15 cellular contexts compared by ENCODE assay signal in the genomic region with DNA sequence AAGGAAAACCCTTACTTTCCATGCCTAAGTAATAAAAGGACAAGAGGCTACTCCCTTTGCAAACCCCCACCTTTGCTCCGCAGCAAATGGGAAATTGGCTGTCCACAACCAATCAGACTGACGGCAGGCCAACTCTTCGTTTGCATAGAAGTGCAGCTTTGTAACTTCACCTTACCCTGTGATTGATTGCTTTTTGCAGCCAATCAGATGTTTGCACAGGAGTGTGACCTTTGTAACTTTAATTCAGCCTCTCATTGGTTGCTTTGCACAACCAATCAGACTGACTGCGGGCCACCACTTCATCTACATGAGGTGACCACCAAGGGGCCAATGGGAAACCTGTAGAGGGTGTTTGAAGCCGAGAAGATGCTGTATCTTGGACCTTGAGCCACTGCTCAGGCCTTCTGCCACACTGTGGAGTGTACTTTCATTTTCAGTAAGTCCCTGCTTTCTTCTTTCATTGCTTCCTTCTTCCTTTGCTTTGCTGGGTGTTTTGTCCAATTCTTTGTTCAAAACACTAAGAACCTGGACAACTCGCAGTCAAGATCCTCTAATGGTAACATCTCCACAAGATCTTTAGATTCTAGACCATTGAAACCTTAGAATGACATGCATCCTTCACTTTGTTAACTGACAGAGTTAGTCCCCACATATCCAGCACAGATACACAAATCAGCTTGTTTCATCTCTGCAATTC. TPM values are rescaled to one million over a fixed set of nuclear protein-coding genes. Genes with fewer than 3 reads are reported as not detected.
DNase-seq lines count a peak whose midpoint lies in the region; ATAC-seq and TF ChIP-seq lines count a peak whose summit lies in the region.
"Had no signal": no experiment of that assay in that cellular context is flagged by ENCODE, and none has a peak within 500 bp of the region (broad histone marks: within the 10 kb centered on the region; RNA-seq: fewer than 3 reads in every experiment).

No MANE protein-coding gene starts in this region.

- H2BK15ac ChIP-seq in mesenchymal stem cell (ENCODE audit: low read depth, poor library complexity, severe bottlenecking) = no peak overlapping the region

- H3K4me3 ChIP-seq in DND-41 (ENCODE audit: low read depth in 1 of 2, low read length in 2 of 2) (no peak overlapping the region), mesenchymal stem cell (ENCODE audit: insufficient read depth in 1 of 2, low read depth in 1 of 2, low read length in 2 of 2) (no peak overlapping the region)
- H3K4me3 ChIP-seq in Jurkat, Clone E6-1 (ENCODE audit: low read length) = no peak overlapping the region
- H3K4me3 ChIP-seq: BLaER1 treated with 17β-estradiol and CSF1 and Interleukin-3, amounts not matched to agents 10 nM and 100 nM; right atrium auricular region had no signal

- 93% methylated on average over 6 of the region's 6 CpGs for WGBS in mesenchymal stem cell

- intact Hi-C loops in posterior vena cava (cut with DNase I) = no loop called here

- H4K20me1 ChIP-seq in DND-41 (ENCODE audit: insufficient read depth, low read length) = no peaks in the 10 kb centered on the region
- H4K20me1 ChIP-seq: BLaER1 treated with 17β-estradiol and CSF1 and Interleukin-3, amounts not matched to agents 10 nM and 100 nM had no signal

- H2BK120ac ChIP-seq in mesenchymal stem cell (ENCODE audit: low read depth, low read length) = no peak overlapping the region

- POLR2A ChIA-PET in WTC11 (lab: Charles Lee) = no interaction called here

- H3K4me2 ChIP-seq in DND-41 (ENCODE audit: insufficient read depth, low read length) = 0 out of 2 replicates have a peak overlapping the region, but pooled peaks have one; percentile 12
- H3K4me2 ChIP-seq in mesenchymal stem cell (ENCODE audit: low read length, poor library complexity, severe bottlenecking) = no peak overlapping the region
- H3K4me2 ChIP-seq: BLaER1 treated with 17β-estradiol and CSF1 and Interleukin-3, amounts not matched to agents 10 nM and 100 nM had no signal

- H2BK5ac ChIP-seq in mesenchymal stem cell (ENCODE audit: low read depth, low read length, poor library complexity, severe bottlenecking) = no peak overlapping the region

- peak; percentile 11 for DNase-seq in DND-41
- peak; percentile 7 for DNase-seq in Jurkat, Clone E6-1 (ENCODE audit: low read depth, low spot score)
- no peak for DNase-seq in WTC11 (ENCODE audit: low spot score)
- DNase-seq in mesenchymal stem cell = peak; percentile 24
- no peak for DNase-seq in activated effector memory CD4-positive, alpha-beta T cell treated with anti-CD3 and anti-CD28 coated beads, Interleukin-2, amount 50 U/mL, for 16 hours
- no peak for DNase-seq in posterior vena cava (ENCODE audit: low spot score)
- DNase-seq in NCI-H1694 treated with DMSO at 0.1 percent for 48 hours (lab: John Stamatoyannopoulos, UW) = no peak
- DNase-seq in NCI-H82 treated with DMSO at 0.1 percent for 48 hours (lab: John Stamatoyannopoulos, UW; ENCODE audit: unreplicated experiment) = no peak
- DNase-seq: activated CD4-positive, alpha-beta T cell treated with anti-CD3 and anti-CD28 coated beads, Interleukin-2, amount 50 U/mL, for 48 hours; KBM-7; T-cell had no signal

- H3K27me3 ChIP-seq in DND-41 (ENCODE audit: insufficient read depth, low read length, poor library complexity) (no peaks in the 10 kb centered on the region), mesenchymal stem cell (ENCODE audit: control insufficient read depth in 1 of 2, insufficient read depth in 1 of 2, low read length in 2 of 2) (no peaks in the 10 kb centered on the region)
- H3K27me3 ChIP-seq: BLaER1 treated with 17β-estradiol and CSF1 and Interleukin-3, amounts not matched to agents 10 nM and 100 nM; right atrium auricular region had no signal

- CTCF ChIA-PET in WTC11 (lab: Charles Lee) = no interaction called here

- H3K79me1 ChIP-seq in mesenchymal stem cell (replicated peaks; ENCODE audit: low read length, poor library complexity, severe bottlenecking) = no peaks in the 10 kb centered on the region

- peaks cover 6% of the 10 kb centered on the region for H3K4me1 Mint-ChIP-seq in WTC11

- H3K36me3 Mint-ChIP-seq in WTC11 = no peaks in the 10 kb centered on the region
- H3K36me3 Mint-ChIP-seq: activated naive CD4-positive, alpha-beta T cell treated with anti-CD3 and anti-CD28 coated beads, Interleukin-2, amount 50 U/mL, for 24 hours; T-cell had no signal

- peak overlapping the region; percentile 37; the same call in 1 of the 2 replicates for H3K27ac ChIP-seq in DND-41 (ENCODE audit: low read length)
- H3K27ac ChIP-seq in mesenchymal stem cell (ENCODE audit: low read length, poor library complexity, severe bottlenecking) = no peak overlapping the region
- H3K27ac ChIP-seq: BLaER1 treated with 17β-estradiol and CSF1 and Interleukin-3, amounts not matched to agents 10 nM and 100 nM; right atrium auricular region had no signal

- peak overlapping the region in 1 of 2 experiments; percentile 55 for H3K4ac ChIP-seq in mesenchymal stem cell (ENCODE audit: low read depth in 1 of 2, low read length in 2 of 2)

- H3K9me3 ChIP-seq in DND-41 (ENCODE audit: insufficient read depth, low read length, severe bottlenecking) (no peaks in the 10 kb centered on the region), mesenchymal stem cell (ENCODE audit: control insufficient read depth, low read length) (no peaks in the 10 kb centered on the region)
- H3K9me3 ChIP-seq: BLaER1 treated with 17β-estradiol and CSF1 and Interleukin-3, amounts not matched to agents 10 nM and 100 nM; right atrium auricular region had no signal

- no peak overlapping the region for H4K91ac ChIP-seq in mesenchymal stem cell (ENCODE audit: low read length)

- ATAC-seq in DND-41 (ENCODE audit: insufficient read depth, low read depth) = peak; percentile 59; the same call in 2 of the 3 replicates
- peak; percentile 90 for ATAC-seq in WTC11
- ATAC-seq: T-cell had no signal

- peak overlapping the region; percentile 66; the same call in 1 of the 2 replicates for H3K27ac Mint-ChIP-seq in WTC11
- H3K27ac Mint-ChIP-seq: activated naive CD4-positive, alpha-beta T cell treated with anti-CD3 and anti-CD28 coated beads, Interleukin-2, amount 50 U/mL, for 24 hours; stimulated activated naive CD8-positive, alpha-beta T cell treated with anti-CD3 and anti-CD28 coated beads, Interleukin-15, Interleukin-2, amounts not matched to agents 100 ng/mL and 50 ng/mL, for 24 hours; T-cell had no signal

- H3K36me3 ChIP-seq in DND-41 (ENCODE audit: insufficient read depth, low read length) (no peaks in the 10 kb centered on the region), mesenchymal stem cell (ENCODE audit: control insufficient read depth in 1 of 2, insufficient read depth in 2 of 2, low read depth in 1 of 2, low read length in 2 of 2) (no peaks in the 10 kb centered on the region)
- H3K36me3 ChIP-seq: BLaER1 treated with 17β-estradiol and CSF1 and Interleukin-3, amounts not matched to agents 10 nM and 100 nM; right atrium auricular region had no signal

- no peak for TF ChIP-seq CTCF in DND-41 (IDR thresholded peaks at IDR 0.05; ENCODE audit: borderline replicate concordance, extremely low read depth, low read length, poor library complexity, severe bottlenecking)
- no peak for TF ChIP-seq CTCF in WTC11 (IDR thresholded peaks at IDR 0.05)

- no peak overlapping the region for H3K23ac ChIP-seq in mesenchymal stem cell (ENCODE audit: low read length in 2 of 2)

- H3K9me3 Mint-ChIP-seq in WTC11 = peaks cover 4% of the 10 kb centered on the region; the same call in 1 of the 2 replicates
- H3K9me3 Mint-ChIP-seq: activated naive CD4-positive, alpha-beta T cell treated with anti-CD3 and anti-CD28 coated beads, Interleukin-2, amount 50 U/mL, for 24 hours; stimulated activated naive CD8-positive, alpha-beta T cell treated with anti-CD3 and anti-CD28 coated beads, Interleukin-15, Interleukin-2, amounts not matched to agents 100 ng/mL and 50 ng/mL, for 24 hours had no signal

- peak overlapping the region; percentile 54 for H2AFZ ChIP-seq in DND-41 (ENCODE audit: low read depth, low read length)
- no peak overlapping the region for H2AFZ ChIP-seq in mesenchymal stem cell (ENCODE audit: low read depth, low read length)

- H2BK12ac ChIP-seq in mesenchymal stem cell (ENCODE audit: low read length in 2 of 2) = no peak overlapping the region

- H4K8ac ChIP-seq in mesenchymal stem cell (ENCODE audit: low read length) = no peak overlapping the region

- peaks cover 13% of the 10 kb centered on the region for H3K4me1 ChIP-seq in DND-41 (ENCODE audit: insufficient read depth, low read length)
- H3K4me1 ChIP-seq in mesenchymal stem cell (ENCODE audit: control insufficient read depth, insufficient read depth, low read depth, low read length) = no peaks in the 10 kb centered on the region

- H3K18ac ChIP-seq in mesenchymal stem cell (ENCODE audit: low read depth in 1 of 2, low read length in 2 of 2) = no peak overlapping the region

- H3K79me2 ChIP-seq in DND-41 (ENCODE audit: insufficient read depth, low read length) = no peaks in the 10 kb centered on the region

- H3K27me3 Mint-ChIP-seq in WTC11 (ENCODE audit: low read depth) = no peaks in the 10 kb centered on the region
- H3K27me3 Mint-ChIP-seq: activated naive CD4-positive, alpha-beta T cell treated with anti-CD3 and anti-CD28 coated beads, Interleukin-2, amount 50 U/mL, for 24 hours; stimulated activated naive CD8-positive, alpha-beta T cell treated with anti-CD3 and anti-CD28 coated beads, Interleukin-15, Interleukin-2, amounts not matched to agents 100 ng/mL and 50 ng/mL, for 24 hours had no signal

- no peak overlapping the region for H3K4me3 Mint-ChIP-seq in WTC11
- H3K4me3 Mint-ChIP-seq: activated naive CD4-positive, alpha-beta T cell treated with anti-CD3 and anti-CD28 coated beads, Interleukin-2, amount 50 U/mL, for 24 hours; stimulated activated naive CD8-positive, alpha-beta T cell treated with anti-CD3 and anti-CD28 coated beads, Interleukin-15, Interleukin-2, amounts not matched to agents 100 ng/mL and 50 ng/mL, for 24 hours had no signal

- no peak overlapping the region for H2AK5ac ChIP-seq in mesenchymal stem cell (ENCODE audit: low read length, severe bottlenecking)

- H3K14ac ChIP-seq in mesenchymal stem cell (ENCODE audit: low read length in 2 of 2) = no peak overlapping the region

- H3K9ac ChIP-seq in DND-41 (ENCODE audit: low read depth, low read length) (no peak overlapping the region), mesenchymal stem cell (ENCODE audit: low read length) (no peak overlapping the region)
- H3K9ac ChIP-seq: BLaER1 treated with 17β-estradiol and CSF1 and Interleukin-3, amounts not matched to agents 10 nM and 100 nM had no signal

TF ChIP-seq in WTC11, 78 proteins besides CTCF, POLR2A, EP300 and RAD21:
- TF ChIP-seq NFYB (CRISPR knock-in tag; conservative IDR thresholded peaks at IDR 0.05; ENCODE audit: low read depth) (peak; percentile 51; the same call in 1 of the 2 replicates), ZNF396 (CRISPR knock-in tag; IDR thresholded peaks at IDR 0.05; ENCODE audit: borderline replicate concordance) (no peak), TCF7 (CRISPR knock-in tag; IDR thresholded peaks at IDR 0.05; ENCODE audit: low read depth) (no peak)

RNA-seq across cellular contexts. Expression of gene FREM1, which starts 51.3 kb away (rescaled TPM):
- polyA plus RNA-seq in Jurkat, Clone E6-1 (2012; ENCODE audit: insufficient read depth, insufficient read length) = not detected
- total RNA-seq in WTC11 (2021) (2.8 to 3.6 TPM (median 3.0 TPM) in 3 replicates), posterior vena cava (1 to 10 TPM; 3.3 to 6.8 TPM)
- 7.8 TPM for polyA plus RNA-seq in mesenchymal stem cell (2013, experiment 1 of 2)
- polyA plus RNA-seq in mesenchymal stem cell (2013, experiment 2 of 2) = 7.1 TPM

Comparison
In these comparisons a context has a peak if more than half of its experiments do, and no peak if none do; other contexts are left out.
1. DNase-seq: peak in DND-41 (single experiment), Jurkat, Clone E6-1 (single experiment) and mesenchymal stem cell (single experiment); none in WTC11 (single experiment), activated effector memory CD4-positive, alpha-beta T cell treated with anti-CD3 and anti-CD28 coated beads, Interleukin-2, amount 50 U/mL, for 16 hours (single experiment), posterior vena cava (single experiment), NCI-H1694 treated with DMSO at 0.1 percent for 48 hours (single experiment) and NCI-H82 treated with DMSO at 0.1 percent for 48 hours (single experiment).